27 cellular contexts compared by ENCODE assay signal in the genomic region with DNA sequence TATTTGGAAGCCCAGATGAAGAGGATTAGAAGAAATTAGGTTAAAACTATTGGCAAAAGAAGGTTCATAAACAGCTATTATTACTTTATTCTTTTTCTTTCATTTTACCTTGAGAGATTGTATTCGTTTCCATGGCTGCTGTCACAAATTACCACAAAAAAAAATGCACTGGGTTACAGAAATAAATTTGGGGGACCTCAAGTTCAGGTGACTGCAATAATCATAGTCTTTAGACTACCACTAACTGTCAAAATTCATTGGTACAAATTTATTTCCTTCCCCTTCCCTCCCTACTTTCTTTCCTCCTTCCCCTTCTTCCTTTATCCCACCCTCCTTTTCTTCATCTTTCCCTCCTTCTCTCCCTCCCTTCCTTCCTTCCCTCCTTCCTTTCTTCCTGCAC.
"Had no signal": no experiment of that assay in that cellular context is flagged by ENCODE, and none has a peak within 500 bp of the region (broad histone marks: within the 10 kb centered on the region; RNA-seq: fewer than 3 reads in every experiment).

No MANE protein-coding gene starts in this region.

- H3K9me3 ChIP-seq: stomach, suprapubic skin, testis, thoracic aorta, thyroid gland, tibial artery, tibial nerve, transverse colon, upper lobe of left lung, upper lobe of right lung, uterus, vagina had no signal

- H3K27ac ChIP-seq: stomach, suprapubic skin, testis, thoracic aorta, thyroid gland, tibial artery, tibial nerve, transverse colon, upper lobe of left lung, upper lobe of right lung, uterus, vagina had no signal

- DNase-seq: stimulated activated CD4-positive, alpha-beta T cell treated with anti-CD3 and anti-CD28 coated beads, Interleukin-2, amount 100 ng/mL, for 48 hours; stimulated activated CD4-positive, alpha-beta T cell treated with anti-CD3 and anti-CD28 coated beads, Interleukin-4, amount 100 ng/mL, for 1 hour; stimulated activated CD4-positive, alpha-beta T cell treated with anti-CD3 and anti-CD28 coated beads, Interleukin-4, amount 100 ng/mL, for 24 hours; stimulated activated CD4-positive, alpha-beta T cell treated with anti-CD3 and anti-CD28 coated beads, Interleukin-4, amount 100 ng/mL, for 4 hours; stimulated activated CD8-positive, alpha-beta memory T cell treated with anti-CD3 and anti-CD28 coated beads, Interleukin-4, amount 100 ng/mL, for 48 hours; stimulated activated naive B cell treated with anti-CD40 and anti-IgM and Interleukin-4, amounts not matched to agents 10 μg/mL and 1 μg/mL and 100 μg/mL, for 72 hours; stimulated activated naive CD4-positive, alpha-beta T cell; stimulated activated naive CD4-positive, alpha-beta T cell treated with Interleukin-2 at 50 U/mL for 16 hours; stimulated activated naive CD8-positive, alpha-beta T cell treated with anti-CD3 and anti-CD28 coated beads, Interleukin-15, amount 100 ng/mL, for 72 hours; stimulated activated naive CD8-positive, alpha-beta T cell treated with anti-CD3 and anti-CD28 coated beads, Interleukin-15, Interleukin-2, amounts not matched to agents 100 U/mL and 50 U/mL, for 24 hours; stomach; substantia nigra; testis; thyroid gland; tibial artery; transverse colon; trophoblast cell; upper lobe of left lung; upper lobe of right lung; uterus had no signal

- H3K4me3 ChIP-seq: stomach, suprapubic skin, testis, thoracic aorta, thyroid gland, tibial artery, tibial nerve, transverse colon, upper lobe of left lung, upper lobe of right lung, uterus, vagina had no signal

- FAIRE-seq: urothelium cell line had no signal

- H3K27me3 ChIP-seq: stomach, suprapubic skin, testis, thyroid gland, tibial artery, tibial nerve, transverse colon, upper lobe of left lung, upper lobe of right lung, uterus, vagina had no signal

- ATAC-seq: stimulated activated effector memory CD8-positive, alpha-beta T cell treated with anti-CD3 and anti-CD28 coated beads, Interleukin-12 subunit alpha, Interleukin-12 subunit beta, amount 100 ng/mL, for 72 hours; stimulated activated memory B cell treated with anti-CD40 and anti-IgM and Interleukin-4, amounts not matched to agents 10 μg/mL and 1 μg/mL and 100 μg/mL, for 72 hours; stimulated activated naive B cell treated with anti-CD40 and anti-IgM and Interleukin-4, amounts not matched to agents 10 μg/mL and 1 μg/mL and 100 μg/mL, for 72 hours; stimulated activated naive CD8-positive, alpha-beta T cell treated with anti-CD3 and anti-CD28 coated beads, Interleukin-15, amount 100 ng/mL, for 72 hours; stimulated activated naive CD8-positive, alpha-beta T cell treated with anti-CD3 and anti-CD28 coated beads, Interleukin-15, Interleukin-2, amounts not matched to agents 100 U/mL and 50 U/mL, for 24 hours; upper lobe of right lung had no signal

- H3K4me1 ChIP-seq: stomach, suprapubic skin, testis, thyroid gland, tibial artery, tibial nerve, transverse colon, upper lobe of left lung, upper lobe of right lung, uterus, vagina had no signal

- H3K36me3 ChIP-seq: stomach, suprapubic skin, thoracic aorta, thyroid gland, tibial artery, tibial nerve, transverse colon, upper lobe of left lung, upper lobe of right lung, uterus, vagina had no signal
